In genomic region chr7:129643545-129644170, GRCh38 we compare ENCODE assay signal across 14 cellular contexts. TPM values are rescaled to one million over a fixed set of nuclear protein-coding genes. Genes with fewer than 3 reads are reported as not detected.
DNase-seq lines count a peak whose midpoint lies in the region; ATAC-seq and TF ChIP-seq lines count a peak whose summit lies in the region.
"Had no signal": no experiment of that assay in that cellular context is flagged by ENCODE, and none has a peak within 500 bp of the region (broad histone marks: within the 10 kb centered on the region; RNA-seq: fewer than 3 reads in every experiment).

No MANE protein-coding gene starts in this region.

- ATAC-seq in GM23338 (peak; percentile 15; the same call in 2 of the 3 replicates), GM21360 (IDR thresholded peaks at IDR 0.05; ENCODE audit: unreplicated experiment) (no peak), GM21423 (IDR thresholded peaks at IDR 0.05; ENCODE audit: unreplicated experiment) (no peak)

- peaks cover 7% of the 10 kb centered on the region for H3K36me3 Mint-ChIP-seq in GM23338 (ENCODE audit: low read depth)
- H3K36me3 Mint-ChIP-seq in glutamatergic neuron (ENCODE audit: unreplicated experiment): no peaks in the 10 kb centered on the region

- in situ Hi-C loops in SK-MEL-5 (cut with HindIII; ENCODE audit: low pct_unique_long_range_greater_than_20kb, low sequenced_read_pairs): no loop called here

- peak overlapping the region; percentile 25; the same call in 1 of the 2 replicates for H3K27ac Mint-ChIP-seq in GM23338
- H3K27ac Mint-ChIP-seq in glutamatergic neuron (ENCODE audit: unreplicated experiment): peak overlapping the region; percentile 48
- H3K27ac Mint-ChIP-seq: activated naive CD8-positive, alpha-beta T cell had no signal

- H3K36me3 ChIP-seq in ACC112 (ENCODE audit: insufficient read depth, low read length) (no peaks in the 10 kb centered on the region), GM23338 (ENCODE audit: insufficient read depth) (no peaks in the 10 kb centered on the region)
- H3K36me3 ChIP-seq: BE2C had no signal

- peaks cover 9% of the 10 kb centered on the region for H3F3A ChIP-seq in GM23338 (replicated peaks; ENCODE audit: low read depth)

- H3K27ac ChIP-seq in ACC112 (ENCODE audit: low read depth, low read length) (no peak overlapping the region), GM23338 (ENCODE audit: low read depth) (no peak overlapping the region; the same call in 1 of the 2 replicates)

- peaks cover 18% of the 10 kb centered on the region for H4K20me1 ChIP-seq in GM23338 (replicated peaks; ENCODE audit: insufficient read depth)

- H3K4me1 ChIP-seq in ACC112 (ENCODE audit: control insufficient read depth, insufficient read depth, low read length, unreplicated experiment) (peaks cover 13% of the 10 kb centered on the region), GM23338 (ENCODE audit: insufficient read depth) (peaks cover 35% of the 10 kb centered on the region)
- H3K4me1 ChIP-seq: BE2C had no signal

- H3K27me3 ChIP-seq in ACC112 (ENCODE audit: insufficient read depth, low read length): no peaks in the 10 kb centered on the region
- no peaks in the 10 kb centered on the region for H3K27me3 ChIP-seq in GM23338 (ENCODE audit: insufficient read depth)
- H3K27me3 ChIP-seq: BE2C had no signal

- H3K27me3 Mint-ChIP-seq in GM23338 (ENCODE audit: insufficient read depth, low read depth, poor library complexity) (no peaks in the 10 kb centered on the region), glutamatergic neuron (ENCODE audit: unreplicated experiment) (no peaks in the 10 kb centered on the region)
- H3K27me3 Mint-ChIP-seq: activated naive CD8-positive, alpha-beta T cell had no signal

- TF ChIP-seq CTCF in GM23338 (conservative IDR thresholded peaks at IDR 0.05; ENCODE audit: low read depth in 2 of 2) (no peak), glutamatergic neuron (IDR thresholded peaks at IDR 0.05; ENCODE audit: partially characterized antibody, unreplicated experiment) (no peak)

- H3K9me3 Mint-ChIP-seq in GM23338 (no peaks in the 10 kb centered on the region; the same call in 2 of the 3 replicates), glutamatergic neuron (ENCODE audit: unreplicated experiment) (no peaks in the 10 kb centered on the region)

- peaks cover 6% of the 10 kb centered on the region for H3K79me2 ChIP-seq in ACC112 (ENCODE audit: control insufficient read depth, insufficient read depth, low read length, unreplicated experiment)
- peaks cover 60% of the 10 kb centered on the region for H3K79me2 ChIP-seq in GM23338 (replicated peaks; ENCODE audit: insufficient read depth)

- H3K4me1 Mint-ChIP-seq in GM23338 (peaks cover 29% of the 10 kb centered on the region), glutamatergic neuron (ENCODE audit: low read depth, unreplicated experiment) (peaks cover 11% of the 10 kb centered on the region)

- H3K4me3 ChIP-seq in ACC112 (ENCODE audit: low read depth, low read length): peak overlapping the region; percentile 64
- H3K4me3 ChIP-seq in GM23338: no peak overlapping the region

- no peaks in the 10 kb centered on the region for H3K9me2 ChIP-seq in GM23338 (ENCODE audit: insufficient read depth)

- no peak overlapping the region for H3K4me2 ChIP-seq in GM23338

- H3K4me3 Mint-ChIP-seq in GM23338 (no peak overlapping the region), glutamatergic neuron (ENCODE audit: unreplicated experiment) (no peak overlapping the region)
- H3K4me3 Mint-ChIP-seq: activated naive CD8-positive, alpha-beta T cell had no signal

- DNase-seq in GM23338 (ENCODE audit: low spot score) (no peak), SK-MEL-5 (ENCODE audit: low read depth, low spot score) (peak; percentile 52), glutamatergic neuron (no peak), NAMALWA (ENCODE audit: low spot score) (no peak), T-helper 2 cell (no peak)
- DNase-seq: activated CD4-positive, CD25-positive, alpha-beta regulatory T cell; activated CD8-positive, alpha-beta memory T cell treated with anti-CD3 and anti-CD28 coated beads, Interleukin-2, amount 50 U/mL, for 48 hours; BE2C; NCI-H187 treated with DMSO at 0.1 percent for 48 hours; stimulated activated CD4-positive, alpha-beta T cell treated with anti-CD3 and anti-CD28 coated beads, Interleukin-12 subunit alpha, Interleukin-12 subunit beta, amount 100 ng/mL, for 4 hours had no signal

- no peak overlapping the region for H2AFZ ChIP-seq in ACC112 (ENCODE audit: low read length, unreplicated experiment)
- H2AFZ ChIP-seq in GM23338: no peak overlapping the region

TF ChIP-seq in GM23338, 12 proteins besides CTCF, POLR2A, EP300 and RAD21:
- TF ChIP-seq REST (IDR thresholded peaks at IDR 0.05; ENCODE audit: unreplicated experiment) (no peak), ETS1 (IDR thresholded peaks at IDR 0.05) (no peak), STAT1 (IDR thresholded peaks at IDR 0.05; ENCODE audit: unreplicated experiment) (no peak), POLR2AphosphoS5 (IDR thresholded peaks at IDR 0.05; ENCODE audit: low read depth) (no peak), EZH2 (IDR thresholded peaks at IDR 0.05; ENCODE audit: low read depth, unreplicated experiment) (no peak)

RNA-seq across cellular contexts. Expression of gene NRF1, which starts 32.1 kb away (rescaled TPM):
- total RNA-seq in GM23338 (2014; rRNA removed; shearing (Covaris generic)): 24.6 and 26.7 TPM in 2 replicates
- polyA plus RNA-seq in GM23338 (2016; fragmentation: Nextera tagmentation; extraction: Ambion mirVana): 4.8 and 5.3 TPM in 2 replicates
- total RNA-seq in SK-MEL-5 (2014; rRNA removed; shearing (Covaris generic)): 6.7 and 12.4 TPM in 2 replicates
- polyA plus RNA-seq in SK-MEL-5 (2015; cell fraction: cytosol; rRNA removed): 9.6 and 9.7 TPM in 2 replicates
- polyA plus RNA-seq in SK-MEL-5 (2015; cell fraction: nucleus; rRNA removed): 11.9 and 14.6 TPM in 2 replicates
- 16.4 TPM for total RNA-seq in glutamatergic neuron (ENCODE audit: unreplicated experiment)
